8 cellular contexts compared by ENCODE assay signal in genomic region chr18:46071615-46071893, GRCh38. TPM values are rescaled to one million over a fixed set of nuclear protein-coding genes. Genes with fewer than 3 reads are reported as not detected.
A peak's percentile ranks its signal among the peaks of the same experiment; 100 is the strongest.
DNase-seq lines count a peak whose midpoint lies in the region; ATAC-seq and TF ChIP-seq lines count a peak whose summit lies in the region.

No MANE protein-coding gene starts in this region.

- peak overlapping the region; percentile 81 for H3K9ac ChIP-seq in HUES6 (ENCODE audit: low read length)

- TF ChIP-seq CTCF in cardiac fibroblast (IDR thresholded peaks at IDR 0.05; ENCODE audit: low read depth, low read length), result no peak

- H3K36me3 ChIP-seq in HUES6 (ENCODE audit: control insufficient read depth, insufficient read depth, low read length), result no peaks in the 10 kb centered on the region

- H3K9me3 ChIP-seq in HUES6 (ENCODE audit: control insufficient read depth, insufficient read depth, low read depth, low read length) (no peaks in the 10 kb centered on the region), mononuclear cell (ENCODE audit: low read depth, low read length) (no peaks in the 10 kb centered on the region)

- peaks cover 29% of the 10 kb centered on the region for H3K27me3 ChIP-seq in HUES6 (ENCODE audit: control insufficient read depth, insufficient read depth, low read length)
- H3K27me3 ChIP-seq in mononuclear cell (ENCODE audit: insufficient read depth, low read length), result no peaks in the 10 kb centered on the region

- H3K27ac ChIP-seq in HUES6 (ENCODE audit: low read depth, low read length), result no peak overlapping the region

- H3K4me1 ChIP-seq in HUES6 (ENCODE audit: control insufficient read depth, insufficient read depth, low read length) (peaks cover 7% of the 10 kb centered on the region; the same call in 1 of the 2 replicates), mononuclear cell (ENCODE audit: insufficient read depth, low read length) (peaks cover 47% of the 10 kb centered on the region)

- DNase-seq in cardiac fibroblast (ENCODE audit: low read depth in 2 of 2), result no peak
- no peak for DNase-seq in NCI-H1417 treated with DMSO at 0.1 percent for 48 hours (lab: John Stamatoyannopoulos, UW)
- no peak for DNase-seq in KBM-7
- DNase-seq in GDM1 (lab: John Stamatoyannopoulos, UW), result no peak
- DNase-seq in NCI-H187 treated with DMSO at 0.1 percent for 48 hours (lab: John Stamatoyannopoulos, UW), result no peak

- H3K4me3 ChIP-seq in HUES6 (ENCODE audit: low read depth, low read length) (peak overlapping the region; percentile 90), cardiac fibroblast (replicated peaks in 1 of 2; ENCODE audit: low read depth in 2 of 2, low read length in 2 of 2) (peak overlapping the region; percentile 67 to 81), mononuclear cell (ENCODE audit: low read length) (peak overlapping the region; percentile 78)

- peak; percentile 3 for ATAC-seq in GM19043 (IDR thresholded peaks at IDR 0.05; ENCODE audit: low read depth, unreplicated experiment)

- in situ Hi-C loops in KBM-7 (cut with MboI; ENCODE audit: low pct_unique_long_range_greater_than_20kb, low sequenced_read_pairs), result loop anchor here (25.0 kb wide), 1 partner anchor 409 kb away; no protein-coding TSS in a partner anchor

RNA-seq across cellular contexts. Expression of gene PSTPIP2, which starts 0.5 kb away (rescaled TPM):
- total RNA-seq in mononuclear cell, result 27.9 TPM

RNA-seq across cellular contexts. Expression of gene ATP5F1A, which starts 26.5 kb away (rescaled TPM):
- total RNA-seq in mononuclear cell, result 475 TPM

RNA-seq across cellular contexts. Expression of gene HAUS1, which starts 32.6 kb away (rescaled TPM):
- total RNA-seq in mononuclear cell, result 14.8 TPM
